ENCODE assay signal across 2 cellular contexts in genomic region chr1:20636785-20637347, GRCh38.
TF ChIP-seq lines count a peak whose summit lies in the region.

No MANE protein-coding gene starts in this region.

TF ChIP-seq in HEK293, 187 proteins besides CTCF, POLR2A, EP300 and RAD21:
- TF ChIP-seq ZNF214 (tag by site-specific recombination; IDR thresholded peaks at IDR 0.05; ENCODE audit: borderline replicate concordance) (no peak), ZNF626 (tag by site-specific recombination; IDR thresholded peaks at IDR 0.05) (no peak), ZBTB17 (tag by site-specific recombination; IDR thresholded peaks at IDR 0.05) (peak; percentile 35), ZNF629 (tag by site-specific recombination; IDR thresholded peaks at IDR 0.05) (no peak), YY2 (tag by site-specific recombination; IDR thresholded peaks at IDR 0.05) (no peak), ZNF341 (tag by site-specific recombination; IDR thresholded peaks at IDR 0.05; ENCODE audit: low read depth) (0 out of 2 replicates have a peak, but pooled peaks have one; percentile 14), ZNF600 (tag by site-specific recombination; IDR thresholded peaks at IDR 0.05) (peak; percentile 81; the same call in 1 of the 2 replicates)

TF ChIP-seq in K562, 482 proteins besides CTCF, POLR2A, EP300 and RAD21 (continues in another document):
- no peak for TF ChIP-seq NR1H2 (CRISPR knock-in tag; IDR thresholded peaks at IDR 0.05)
- TF ChIP-seq SNIP1 (IDR thresholded peaks at IDR 0.05; ENCODE audit: low read depth), result no peak
- TF ChIP-seq, protein P1, sequence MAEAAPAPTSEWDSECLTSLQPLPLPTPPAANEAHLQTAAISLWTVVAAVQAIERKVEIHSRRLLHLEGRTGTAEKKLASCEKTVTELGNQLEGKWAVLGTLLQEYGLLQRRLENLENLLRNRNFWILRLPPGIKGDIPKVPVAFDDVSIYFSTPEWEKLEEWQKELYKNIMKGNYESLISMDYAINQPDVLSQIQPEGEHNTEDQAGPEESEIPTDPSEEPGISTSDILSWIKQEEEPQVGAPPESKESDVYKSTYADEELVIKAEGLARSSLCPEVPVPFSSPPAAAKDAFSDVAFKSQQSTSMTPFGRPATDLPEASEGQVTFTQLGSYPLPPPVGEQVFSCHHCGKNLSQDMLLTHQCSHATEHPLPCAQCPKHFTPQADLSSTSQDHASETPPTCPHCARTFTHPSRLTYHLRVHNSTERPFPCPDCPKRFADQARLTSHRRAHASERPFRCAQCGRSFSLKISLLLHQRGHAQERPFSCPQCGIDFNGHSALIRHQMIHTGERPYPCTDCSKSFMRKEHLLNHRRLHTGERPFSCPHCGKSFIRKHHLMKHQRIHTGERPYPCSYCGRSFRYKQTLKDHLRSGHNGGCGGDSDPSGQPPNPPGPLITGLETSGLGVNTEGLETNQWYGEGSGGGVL (CRISPR knock-in tag; IDR thresholded peaks at IDR 0.05), result no peak
- TF ChIP-seq HSF4 (CRISPR knock-in tag; IDR thresholded peaks at IDR 0.05; ENCODE audit: borderline replicate concordance), result no peak
- TF ChIP-seq NFATC3 (IDR thresholded peaks at IDR 0.05), result no peak
- no peak for TF ChIP-seq MAX (CRISPR knock-in tag; IDR thresholded peaks at IDR 0.05)
- TF ChIP-seq JUND (IDR thresholded peaks at IDR 0.05; ENCODE audit: borderline replicate concordance, low read depth, low read length), result no peak
- 0 out of 3 replicates have a peak, but pooled peaks have one; percentile 26 for TF ChIP-seq JUND (tag; IDR thresholded peaks at IDR 0.05; ENCODE audit: borderline replicate concordance, low read depth, low read length)
- TF ChIP-seq MLLT1 (IDR thresholded peaks at IDR 0.05), result no peak
- no peak for TF ChIP-seq ZBTB49 (CRISPR knock-in tag; IDR thresholded peaks at IDR 0.05; ENCODE audit: borderline replicate concordance)
- TF ChIP-seq FOXA1 (IDR thresholded peaks at IDR 0.05; ENCODE audit: borderline replicate concordance), result no peak
- TF ChIP-seq, protein P2, sequence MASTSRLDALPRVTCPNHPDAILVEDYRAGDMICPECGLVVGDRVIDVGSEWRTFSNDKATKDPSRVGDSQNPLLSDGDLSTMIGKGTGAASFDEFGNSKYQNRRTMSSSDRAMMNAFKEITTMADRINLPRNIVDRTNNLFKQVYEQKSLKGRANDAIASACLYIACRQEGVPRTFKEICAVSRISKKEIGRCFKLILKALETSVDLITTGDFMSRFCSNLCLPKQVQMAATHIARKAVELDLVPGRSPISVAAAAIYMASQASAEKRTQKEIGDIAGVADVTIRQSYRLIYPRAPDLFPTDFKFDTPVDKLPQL (IDR thresholded peaks at IDR 0.05; ENCODE audit: extremely low read depth, insufficient read length), result no peak
- no peak for TF ChIP-seq ZNF589 (CRISPR knock-in tag; IDR thresholded peaks at IDR 0.05; ENCODE audit: low read depth)
- no peak for TF ChIP-seq BRD4 (IDR thresholded peaks at IDR 0.05)
- TF ChIP-seq YBX1 (IDR thresholded peaks at IDR 0.05), result no peak
- TF ChIP-seq LCOR (CRISPR knock-in tag; IDR thresholded peaks at IDR 0.05), result no peak
- TF ChIP-seq CREM (IDR thresholded peaks at IDR 0.05; ENCODE audit: low read depth), result peak; percentile 46; the same call in 1 of the 2 replicates
- no peak for TF ChIP-seq KLF1 (tag; IDR thresholded peaks at IDR 0.05)
- TF ChIP-seq ZNF318 (IDR thresholded peaks at IDR 0.05; ENCODE audit: borderline replicate concordance in 1 of 2, low read depth in 1 of 2), result no peak
- no peak for TF ChIP-seq KAT8 (IDR thresholded peaks at IDR 0.05; ENCODE audit: low read depth)
- TF ChIP-seq ATF1 (CRISPR knock-in tag; IDR thresholded peaks at IDR 0.05), result no peak
- TF ChIP-seq ATF1 (tag; IDR thresholded peaks at IDR 0.05), result peak; percentile 66
- no peak for TF ChIP-seq RCOR1 (IDR thresholded peaks at IDR 0.05; ENCODE audit: borderline replicate concordance in 1 of 2, low read depth in 2 of 2, low read length in 2 of 2)
- TF ChIP-seq CTBP1 (IDR thresholded peaks at IDR 0.05; ENCODE audit: borderline replicate concordance), result no peak
- TF ChIP-seq MYBL2 (IDR thresholded peaks at IDR 0.05; ENCODE audit: low read depth), result no peak
- no peak for TF ChIP-seq MYBL2 (CRISPR knock-in tag; IDR thresholded peaks at IDR 0.05; ENCODE audit: borderline replicate concordance)
- no peak for TF ChIP-seq ZBTB8A (IDR thresholded peaks at IDR 0.05; ENCODE audit: partially characterized antibody)
- TF ChIP-seq U2AF1 (optimal IDR thresholded peaks at IDR 0.05; ENCODE audit: low read depth, low read length), result no peak
- TF ChIP-seq, protein P3, sequence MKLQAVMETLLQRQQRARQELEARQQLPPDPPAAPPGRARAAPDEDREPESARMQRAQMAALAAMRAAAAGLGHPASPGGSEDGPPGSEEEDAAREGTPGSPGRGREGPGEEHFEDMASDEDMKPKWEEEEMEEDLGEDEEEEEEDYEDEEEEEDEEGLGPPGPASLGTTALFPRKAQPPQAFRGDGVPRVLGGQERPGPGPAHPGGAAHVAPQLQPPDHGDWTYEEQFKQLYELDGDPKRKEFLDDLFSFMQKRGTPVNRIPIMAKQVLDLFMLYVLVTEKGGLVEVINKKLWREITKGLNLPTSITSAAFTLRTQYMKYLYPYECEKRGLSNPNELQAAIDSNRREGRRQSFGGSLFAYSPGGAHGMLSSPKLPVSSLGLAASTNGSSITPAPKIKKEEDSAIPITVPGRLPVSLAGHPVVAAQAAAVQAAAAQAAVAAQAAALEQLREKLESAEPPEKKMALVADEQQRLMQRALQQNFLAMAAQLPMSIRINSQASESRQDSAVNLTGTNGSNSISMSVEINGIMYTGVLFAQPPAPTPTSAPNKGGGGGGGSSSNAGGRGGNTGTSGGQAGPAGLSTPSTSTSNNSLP (IDR thresholded peaks at IDR 0.05; ENCODE audit: borderline replicate concordance, low read depth, low read length), result no peak
- TF ChIP-seq KDM4B (IDR thresholded peaks at IDR 0.05; ENCODE audit: borderline replicate concordance in 2 of 2, low read depth in 1 of 2), result no peak
- peak; percentile 88 for TF ChIP-seq ATF3 (IDR thresholded peaks at IDR 0.05)
- TF ChIP-seq ATF3 (CRISPR knock-in tag; conservative IDR thresholded peaks at IDR 0.05), result no peak
- TF ChIP-seq MTF1 (CRISPR knock-in tag; IDR thresholded peaks at IDR 0.05; ENCODE audit: borderline replicate concordance), result no peak
- TF ChIP-seq ZNF695 (CRISPR knock-in tag; IDR thresholded peaks at IDR 0.05), result no peak
- no peak for TF ChIP-seq TBP (optimal IDR thresholded peaks at IDR 0.05; ENCODE audit: low read depth, low read length)
- TF ChIP-seq ERF (CRISPR knock-in tag; IDR thresholded peaks at IDR 0.05), result no peak
- TF ChIP-seq, protein P4, sequence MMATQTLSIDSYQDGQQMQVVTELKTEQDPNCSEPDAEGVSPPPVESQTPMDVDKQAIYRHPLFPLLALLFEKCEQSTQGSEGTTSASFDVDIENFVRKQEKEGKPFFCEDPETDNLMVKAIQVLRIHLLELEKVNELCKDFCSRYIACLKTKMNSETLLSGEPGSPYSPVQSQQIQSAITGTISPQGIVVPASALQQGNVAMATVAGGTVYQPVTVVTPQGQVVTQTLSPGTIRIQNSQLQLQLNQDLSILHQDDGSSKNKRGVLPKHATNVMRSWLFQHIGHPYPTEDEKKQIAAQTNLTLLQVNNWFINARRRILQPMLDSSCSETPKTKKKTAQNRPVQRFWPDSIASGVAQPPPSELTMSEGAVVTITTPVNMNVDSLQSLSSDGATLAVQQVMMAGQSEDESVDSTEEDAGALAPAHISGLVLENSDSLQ (IDR thresholded peaks at IDR 0.05), result peak; percentile 51
- TF ChIP-seq ZNF75A (CRISPR knock-in tag; IDR thresholded peaks at IDR 0.05), result no peak
- no peak for TF ChIP-seq RBBP5 (IDR thresholded peaks at IDR 0.05; ENCODE audit: borderline replicate concordance, insufficient read depth, low read length, poor library complexity, severe bottlenecking)
